12 cellular contexts compared by ENCODE assay signal in genomic region chr17:21289902-21290571, GRCh38. TPM values are rescaled to one million over a fixed set of nuclear protein-coding genes. Genes with fewer than 3 reads are reported as not detected.
DNase-seq lines count a peak whose midpoint lies in the region; ATAC-seq, FAIRE-seq and TF ChIP-seq lines count a peak whose summit lies in the region.
"Had no signal": no experiment of that assay in that cellular context is flagged by ENCODE, and none has a peak within 500 bp of the region (broad histone marks: within the 10 kb centered on the region; RNA-seq: fewer than 3 reads in every experiment).

No MANE protein-coding gene starts in this region.

- peaks cover 8% of the 10 kb centered on the region for H3K27me3 Mint-ChIP-seq in brain
- no peaks in the 10 kb centered on the region for H3K27me3 Mint-ChIP-seq in type B pancreatic cell
- H3K27me3 Mint-ChIP-seq: activated naive CD8-positive, alpha-beta T cell treated with anti-CD3 and anti-CD28 coated beads, Interleukin-2, amount 10 ng/mL, durations not matched to agents 7 days and 5 days had no signal

- peaks cover 27 to 46% of the 10 kb centered on the region in 2 donors for H3K4me1 ChIP-seq in muscle layer of duodenum (ENCODE audit: control insufficient read depth in 1 of 2, insufficient read depth in 2 of 2, low read length in 2 of 2)

- peak; percentile 21 for DNase-seq in AG20443 (ENCODE audit: low spot score)
- no peak for DNase-seq in HTR-8/SVneo (ENCODE audit: insufficient read length, low spot score)
- no peak for DNase-seq in type B pancreatic cell (ENCODE audit: extremely low spot score, unreplicated experiment)
- DNase-seq: activated naive CD8-positive, alpha-beta T cell treated with anti-CD3 and anti-CD28 coated beads, Interleukin-2, amount 10 ng/mL, durations not matched to agents 7 days and 5 days; NCI-H146 had no signal

- ATAC-seq in GM21576 (IDR thresholded peaks at IDR 0.05; ENCODE audit: unreplicated experiment) (no peak), GM18873 (IDR thresholded peaks at IDR 0.05; ENCODE audit: low FRiP score, unreplicated experiment) (no peak), HG03039 (IDR thresholded peaks at IDR 0.05; ENCODE audit: unreplicated experiment) (no peak)

- FAIRE-seq in HTR-8/SVneo (lab: Jason Lieb, UNC) = peak; percentile 94

- no peak for TF ChIP-seq CTCF in brain (conservative IDR thresholded peaks at IDR 0.05)
- no peak for TF ChIP-seq CTCF in type B pancreatic cell (conservative IDR thresholded peaks at IDR 0.05)

- no peaks in the 10 kb centered on the region for H3K27me3 ChIP-seq in muscle layer of duodenum (ENCODE audit: low read depth, low read length)

- no peak overlapping the region for H3K4me3 Mint-ChIP-seq in brain
- no peak overlapping the region for H3K4me3 Mint-ChIP-seq in type B pancreatic cell
- H3K4me3 Mint-ChIP-seq: activated naive CD8-positive, alpha-beta T cell treated with anti-CD3 and anti-CD28 coated beads, Interleukin-2, amount 10 ng/mL, durations not matched to agents 7 days and 5 days; nephron; T-helper 1 cell treated with Interleukin-12 subunit alpha and Interleukin-12 subunit beta and Interleukin-4 antibody, amounts not matched to agents 30 μg/mL and 1 μg/mL, for 36 hours had no signal

- H3K4me1 Mint-ChIP-seq in brain = peaks cover 49% of the 10 kb centered on the region
- peaks cover 13% of the 10 kb centered on the region for H3K4me1 Mint-ChIP-seq in type B pancreatic cell (ENCODE audit: unreplicated experiment)

- peaks cover 5 to 38% (median 15%) of the 10 kb centered on the region in 5 experiments for H3K9me3 Mint-ChIP-seq in brain
- no peaks in the 10 kb centered on the region for H3K9me3 Mint-ChIP-seq in type B pancreatic cell
- H3K9me3 Mint-ChIP-seq: activated naive CD8-positive, alpha-beta T cell treated with anti-CD3 and anti-CD28 coated beads, Interleukin-2, amount 10 ng/mL, durations not matched to agents 7 days and 5 days had no signal

- H3K27ac Mint-ChIP-seq in brain (peak overlapping the region in 4 of 5 experiments; percentile 10 to 73 (median 59)), type B pancreatic cell (no peak overlapping the region)
- H3K27ac Mint-ChIP-seq: nephron had no signal

- H3K4me3 ChIP-seq in muscle layer of duodenum (ENCODE audit: low read depth in 1 of 2, low read length in 2 of 2) = no peak overlapping the region

- no peaks in the 10 kb centered on the region for H3K9me3 ChIP-seq in muscle layer of duodenum (ENCODE audit: control insufficient read depth in 1 of 2, low read length in 2 of 2)

- H3K36me3 Mint-ChIP-seq in brain (no peaks in the 10 kb centered on the region), type B pancreatic cell (no peaks in the 10 kb centered on the region)

- peaks cover 4 to 8% of the 10 kb centered on the region in 2 donors for H3K36me3 ChIP-seq in muscle layer of duodenum (ENCODE audit: control insufficient read depth in 1 of 2, insufficient read depth in 2 of 2, low read length in 2 of 2)

- peak overlapping the region; percentile 31 for H3K27ac ChIP-seq in muscle layer of duodenum (ENCODE audit: low read length)

RNA-seq across cellular contexts. Expression of gene MAP2K3, which starts 5.5 kb away (rescaled TPM):
- polyA plus RNA-seq in brain (ENCODE audit: insufficient read depth, low read depth, low replicate concordance) = 19.0 TPM
- 23.6 and 27.5 TPM in 2 replicates for total RNA-seq in type B pancreatic cell (ENCODE audit: low replicate concordance)

RNA-seq across cellular contexts. Expression of gene NATD1, which starts 36.8 kb away (rescaled TPM):
- 19.6 TPM for polyA plus RNA-seq in brain (ENCODE audit: insufficient read depth, low read depth, low replicate concordance)
- 9.8 and 10.7 TPM in 2 replicates for total RNA-seq in type B pancreatic cell (ENCODE audit: low replicate concordance)
